20 cellular contexts compared by ENCODE assay signal in the genomic region with DNA sequence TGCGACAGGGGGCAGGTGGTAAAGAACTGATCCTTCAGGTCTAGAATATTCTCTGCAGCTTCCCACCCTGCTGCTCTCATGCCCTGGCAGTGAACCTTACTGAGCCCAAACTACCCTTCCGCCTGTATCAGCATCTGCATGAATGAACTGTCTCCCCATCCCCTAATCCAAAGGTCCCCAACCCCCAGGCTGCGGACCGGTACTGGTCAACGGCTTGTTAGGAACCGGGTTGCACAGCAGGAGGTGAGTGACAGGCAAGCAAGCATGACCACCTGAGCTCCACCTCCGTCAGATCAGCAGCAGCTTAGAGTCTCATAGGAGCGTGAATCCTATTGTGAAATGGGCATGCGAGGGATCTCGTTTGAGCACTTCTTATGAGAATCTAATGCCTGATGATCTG. TPM values are rescaled to one million over a fixed set of nuclear protein-coding genes. Genes with fewer than 3 reads are reported as not detected.
A peak's percentile ranks its signal among the peaks of the same experiment; 100 is the strongest.
DNase-seq lines count a peak whose midpoint lies in the region; ATAC-seq and TF ChIP-seq lines count a peak whose summit lies in the region.
"Had no signal": no experiment of that assay in that cellular context is flagged by ENCODE, and none has a peak within 500 bp of the region (broad histone marks: within the 10 kb centered on the region; RNA-seq: fewer than 3 reads in every experiment).

No MANE protein-coding gene starts in this region.

- intact Hi-C loops in CD14-positive monocyte (cut with micrococcal nuclease) = loop anchor here in 1 of 2 donors (10.0 kb wide), 1 partner anchor 243 kb away; no protein-coding TSS in a partner anchor
- intact Hi-C loops in sciatic nerve (cut with DNase I) = no loop called here
- intact Hi-C loops in aorta (cut with DNase I) = no loop called here

- H3K27me3 ChIP-seq in RWPE2 (ENCODE audit: insufficient read depth, poor library complexity, severe bottlenecking) = no peaks in the 10 kb centered on the region
- H3K27me3 ChIP-seq in aorta (ENCODE audit: control insufficient read depth in 1 of 2, insufficient read depth in 2 of 2, low read length in 1 of 2) = peaks cover 0 to 1% of the 10 kb centered on the region in 2 donors

- no peaks in the 10 kb centered on the region for H3K36me3 ChIP-seq in RWPE2 (ENCODE audit: low read depth)
- no peaks in the 10 kb centered on the region for H3K36me3 ChIP-seq in aorta (ENCODE audit: control insufficient read depth in 1 of 2, insufficient read depth in 2 of 2, low read length in 1 of 2)

- WGBS in aorta, 2 donors = 92% methylated on average over 10 of the region's 10 CpGs

- no peaks in the 10 kb centered on the region for H3K9me3 ChIP-seq in RWPE2 (ENCODE audit: severe bottlenecking)
- H3K9me3 ChIP-seq in aorta (ENCODE audit: control insufficient read depth, low read length) = no peaks in the 10 kb centered on the region

- H3K4me3 Mint-ChIP-seq in CD14-positive monocyte = no peak overlapping the region
- H3K4me3 Mint-ChIP-seq: CD4-positive, CD25-positive, alpha-beta regulatory T cell; CD8-positive, alpha-beta T cell had no signal

- TF ChIP-seq CTCF in CD14-positive monocyte (IDR thresholded peaks at IDR 0.05) (no peak), RWPE2 (IDR thresholded peaks at IDR 0.05; ENCODE audit: poor library complexity, severe bottlenecking) (no peak)

- no peak overlapping the region for H3K27ac ChIP-seq in RWPE2 (ENCODE audit: poor library complexity, severe bottlenecking)
- no peak overlapping the region for H3K27ac ChIP-seq in aorta (ENCODE audit: low read depth in 1 of 2, low read length in 2 of 2)
- H3K27ac ChIP-seq: GM23248 had no signal

- H3K4me1 Mint-ChIP-seq in CD14-positive monocyte = no peaks in the 10 kb centered on the region

- peaks cover 3 to 10% (median 5%) of the 10 kb centered on the region in 3 donors for H3K27me3 Mint-ChIP-seq in CD14-positive monocyte (ENCODE audit: low read depth in 3 of 3)

- ATAC-seq in RWPE2 (ENCODE audit: low read depth) (no peak), sciatic nerve (no peak), aorta (ENCODE audit: low FRiP score) (no peak), GM21529 (IDR thresholded peaks at IDR 0.05; ENCODE audit: unreplicated experiment) (no peak)
- ATAC-seq: CD8-positive, alpha-beta T cell; GM12878 had no signal

- peaks cover 0 to 3% (median 0%) of the 10 kb centered on the region in 7 donors for H3K9me3 Mint-ChIP-seq in CD14-positive monocyte
- H3K9me3 Mint-ChIP-seq: CD8-positive, alpha-beta T cell had no signal

- no peak overlapping the region for H3K27ac Mint-ChIP-seq in CD14-positive monocyte
- H3K27ac Mint-ChIP-seq: CD4-positive, CD25-positive, alpha-beta regulatory T cell; CD8-positive, alpha-beta T cell had no signal

- H3K4me3 ChIP-seq in RWPE2 (ENCODE audit: severe bottlenecking) (no peak overlapping the region), aorta (ENCODE audit: low read length in 2 of 2) (no peak overlapping the region)
- H3K4me3 ChIP-seq: GM12878, GM23248 had no signal

- H3K4me1 ChIP-seq in RWPE2 (ENCODE audit: insufficient read depth, poor library complexity, severe bottlenecking) (no peaks in the 10 kb centered on the region), aorta (ENCODE audit: control insufficient read depth in 1 of 2, insufficient read depth in 2 of 2, low read length in 2 of 2) (no peaks in the 10 kb centered on the region)

- DNase-seq in CD14-positive monocyte (ENCODE audit: low spot score) = peak; percentile 39
- DNase-seq in RWPE2 (ENCODE audit: low spot score) = peak; percentile 30
- peak; percentile 19 for DNase-seq in sciatic nerve (ENCODE audit: low spot score)
- peak; percentile 15 to 63 for DNase-seq in aorta
- DNase-seq in stimulated activated CD4-positive, alpha-beta T cell treated with anti-CD3 and anti-CD28 coated beads, Interleukin-12 subunit alpha, Interleukin-12 subunit beta, amount 100 ng/mL, for 4 hours = no peak
- DNase-seq: C1 segment of cervical spinal cord; CD4-positive, CD25-positive, alpha-beta regulatory T cell; CD8-positive, alpha-beta T cell; DMS 273 treated with DMSO at 0.1 percent for 48 hours; DMS79; EL; GDM1; GM23248; H7; HCEC 1CT had no signal

- H3K36me3 Mint-ChIP-seq in CD14-positive monocyte = no peaks in the 10 kb centered on the region
- H3K36me3 Mint-ChIP-seq: CD4-positive, CD25-positive, alpha-beta regulatory T cell; CD8-positive, alpha-beta T cell had no signal

RNA-seq across cellular contexts. Expression of gene LMO1, which starts 58.2 kb away (rescaled TPM):
- polyA plus RNA-seq in CD14-positive monocyte (not detected), aorta (not detected)
- total RNA-seq in sciatic nerve (0.62 TPM), aorta (not detected)
- total RNA-seq: A673; CD4-positive, CD25-positive, alpha-beta regulatory T cell; CD8-positive, alpha-beta T cell; GM12878; GM23248; H1 had no signal
- polyA plus RNA-seq: BJ, GM12878, GM23248 had no signal
